1 cellular context compared by ENCODE assay signal in the genomic region with DNA sequence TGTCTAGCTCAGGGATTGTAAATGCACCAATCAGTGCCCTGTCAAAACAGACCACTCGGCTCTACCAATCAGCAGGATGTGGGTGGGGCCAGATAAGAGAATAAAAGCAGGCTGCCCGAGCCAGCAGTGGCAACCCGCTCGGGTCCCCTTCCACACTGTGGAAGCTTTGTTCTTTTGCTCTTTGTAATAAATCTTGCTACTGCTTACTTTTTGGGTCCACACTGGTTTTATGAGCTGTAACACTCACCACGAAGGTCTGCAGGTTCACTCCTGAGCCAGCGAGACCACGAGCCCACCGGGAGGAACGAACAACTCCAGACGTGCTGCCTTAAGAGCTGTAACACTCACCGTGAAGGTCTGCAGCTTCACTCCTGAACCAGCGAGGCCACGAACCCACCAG. TPM values are rescaled to one million over a fixed set of nuclear protein-coding genes. Genes with fewer than 3 reads are reported as not detected.
"Had no signal": no experiment of that assay in that cellular context is flagged by ENCODE, and none has a peak within 500 bp of the region (broad histone marks: within the 10 kb centered on the region; RNA-seq: fewer than 3 reads in every experiment).

No MANE protein-coding gene starts in this region.

RNA-seq across cellular contexts. Expression of gene FBXO2, which starts 44.9 kb away (rescaled TPM):
- total RNA-seq: HT-29 had no signal

RNA-seq across cellular contexts. Expression of gene FBXO6, which starts 54.6 kb away (rescaled TPM):
- total RNA-seq: HT-29 had no signal
